In genomic region chr4:2932951-2933565, GRCh38 we compare ENCODE assay signal across 8 cellular contexts. TPM values are rescaled to one million over a fixed set of nuclear protein-coding genes. Genes with fewer than 3 reads are reported as not detected.
A peak's percentile ranks its signal among the peaks of the same experiment; 100 is the strongest.
DNase-seq lines count a peak whose midpoint lies in the region; ATAC-seq and TF ChIP-seq lines count a peak whose summit lies in the region.

No MANE protein-coding gene starts in this region.

- intact Hi-C loops in activated CD4-positive, alpha-beta T cell treated with anti-CD3 and anti-CD28 coated beads, Interleukin-2, amount 10 ng/mL, durations not matched to agents 24 days and 14 days (cut with micrococcal nuclease) = loop anchor here (2.0 to 5.0 kb wide), 2 partner anchors 91 to 176 kb away; partner anchors contain the start of genes ADD1 and TNIP2

- H3K27me3 Mint-ChIP-seq in activated CD4-positive, alpha-beta T cell treated with anti-CD3 and anti-CD28 coated beads, Interleukin-2, amount 10 ng/mL, durations not matched to agents 24 days and 14 days = no peaks in the 10 kb centered on the region
- H3K27me3 Mint-ChIP-seq in activated naive CD4-positive, alpha-beta T cell treated with anti-CD3 and anti-CD28 coated beads, Interleukin-2, amount 50 U/mL, for 24 hours = no peaks in the 10 kb centered on the region
- peaks cover 4 to 29% (median 9%) of the 10 kb centered on the region in 3 donors for H3K27me3 Mint-ChIP-seq in immature natural killer cell (ENCODE audit: low read depth in 3 of 3)

- peak overlapping the region; percentile 91 for H3K4me3 Mint-ChIP-seq in activated CD4-positive, alpha-beta T cell treated with anti-CD3 and anti-CD28 coated beads, Interleukin-2, amount 10 ng/mL, durations not matched to agents 24 days and 14 days
- H3K4me3 Mint-ChIP-seq in activated naive CD4-positive, alpha-beta T cell treated with anti-CD3 and anti-CD28 coated beads, Interleukin-2, amount 50 U/mL, for 24 hours = peak overlapping the region; percentile 92
- H3K4me3 Mint-ChIP-seq in immature natural killer cell = peak overlapping the region; percentile 86 to 89 (median 88)

- peak overlapping the region; percentile 65 to 79 for H3K27ac ChIP-seq in thoracic aorta
- H3K27ac ChIP-seq in WERI-Rb-1 = no peak overlapping the region

- no peaks in the 10 kb centered on the region for H3K9me3 Mint-ChIP-seq in activated CD4-positive, alpha-beta T cell treated with anti-CD3 and anti-CD28 coated beads, Interleukin-2, amount 10 ng/mL, durations not matched to agents 24 days and 14 days
- no peaks in the 10 kb centered on the region for H3K9me3 Mint-ChIP-seq in activated naive CD4-positive, alpha-beta T cell treated with anti-CD3 and anti-CD28 coated beads, Interleukin-2, amount 50 U/mL, for 24 hours
- no peaks in the 10 kb centered on the region for H3K9me3 Mint-ChIP-seq in immature natural killer cell

- peak overlapping the region; percentile 93 for H3K27ac Mint-ChIP-seq in activated CD4-positive, alpha-beta T cell treated with anti-CD3 and anti-CD28 coated beads, Interleukin-2, amount 10 ng/mL, durations not matched to agents 24 days and 14 days
- H3K27ac Mint-ChIP-seq in activated naive CD4-positive, alpha-beta T cell treated with anti-CD3 and anti-CD28 coated beads, Interleukin-2, amount 50 U/mL, for 24 hours = peak overlapping the region; percentile 93
- peak overlapping the region; percentile 88 to 96 (median 94) for H3K27ac Mint-ChIP-seq in immature natural killer cell

- DNase-seq in activated CD4-positive, alpha-beta T cell treated with anti-CD3 and anti-CD28 coated beads, Interleukin-2, amount 10 ng/mL, durations not matched to agents 24 days and 14 days = peak; percentile 70
- no peak for DNase-seq in activated CD4-positive, alpha-beta T cell treated with anti-CD3 and anti-CD28 coated beads, Interleukin-2, amount 50 U/mL, for 4 hours
- DNase-seq in immature natural killer cell (no peak), thoracic aorta (ENCODE audit: low spot score) (no peak), WERI-Rb-1 (no peak)

- H3K27me3 ChIP-seq in thoracic aorta (replicated peaks; ENCODE audit: insufficient read depth) (no peaks in the 10 kb centered on the region), WERI-Rb-1 (ENCODE audit: insufficient read depth, low read depth, severe bottlenecking) (no peaks in the 10 kb centered on the region)

- H3K9me3 ChIP-seq in thoracic aorta (no peaks in the 10 kb centered on the region), WERI-Rb-1 (ENCODE audit: severe bottlenecking) (no peaks in the 10 kb centered on the region)

- H3K4me1 ChIP-seq in thoracic aorta (ENCODE audit: control insufficient read depth in 1 of 2, low read depth in 2 of 2) = peaks cover 9 to 32% of the 10 kb centered on the region in 2 donors

- H3K36me3 ChIP-seq in thoracic aorta (peaks cover 22% of the 10 kb centered on the region), WERI-Rb-1 (peaks cover 64% of the 10 kb centered on the region)

- ATAC-seq in thoracic aorta (ENCODE audit: insufficient number of reproducible peaks, low FRiP score, low read depth) (no peak), GM21723 (IDR thresholded peaks at IDR 0.05; ENCODE audit: unreplicated experiment) (no peak), GM21529 (IDR thresholded peaks at IDR 0.05; ENCODE audit: unreplicated experiment) (no peak)

- TF ChIP-seq CTCF in thoracic aorta (IDR thresholded peaks at IDR 0.05) (no peak), WERI-Rb-1 (IDR thresholded peaks at IDR 0.05; ENCODE audit: low read depth, low read length) (no peak)

- peaks cover 33% of the 10 kb centered on the region for H3K4me1 Mint-ChIP-seq in activated CD4-positive, alpha-beta T cell treated with anti-CD3 and anti-CD28 coated beads, Interleukin-2, amount 10 ng/mL, durations not matched to agents 24 days and 14 days
- peaks cover 36% of the 10 kb centered on the region for H3K4me1 Mint-ChIP-seq in activated naive CD4-positive, alpha-beta T cell treated with anti-CD3 and anti-CD28 coated beads, Interleukin-2, amount 50 U/mL, for 24 hours
- H3K4me1 Mint-ChIP-seq in immature natural killer cell = peaks cover 34 to 44% of the 10 kb centered on the region in 2 donors

- peaks cover 53% of the 10 kb centered on the region for H3K36me3 Mint-ChIP-seq in activated CD4-positive, alpha-beta T cell treated with anti-CD3 and anti-CD28 coated beads, Interleukin-2, amount 10 ng/mL, durations not matched to agents 24 days and 14 days (ENCODE audit: low read depth)
- H3K36me3 Mint-ChIP-seq in activated naive CD4-positive, alpha-beta T cell treated with anti-CD3 and anti-CD28 coated beads, Interleukin-2, amount 50 U/mL, for 24 hours = peaks cover 3% of the 10 kb centered on the region
- H3K36me3 Mint-ChIP-seq in immature natural killer cell = peaks cover 5 to 10% (median 6%) of the 10 kb centered on the region in 3 donors

- peak overlapping the region; percentile 96 for H3K4me3 ChIP-seq in thoracic aorta
- no peak overlapping the region for H3K4me3 ChIP-seq in WERI-Rb-1 (ENCODE audit: low read depth, low read length)

RNA-seq across cellular contexts. Expression of gene NOP14, which starts 30.1 kb away (rescaled TPM):
- total RNA-seq in activated CD4-positive, alpha-beta T cell treated with anti-CD3 and anti-CD28 coated beads, Interleukin-2, amount 10 ng/mL, durations not matched to agents 24 days and 14 days = 132 and 141 TPM in 2 replicates
- 10 to 100 TPM in 1 of 3 donors, 1 to 10 TPM in 2; 1.3 to 19.2 (median 5.0) TPM for polyA plus RNA-seq in immature natural killer cell
- 10 to 100 TPM in 1 of 2 donors, 1 to 10 TPM in 1; 6.6 to 21.0 TPM for total RNA-seq in thoracic aorta

RNA-seq across cellular contexts. Expression of gene GRK4, which starts 30.3 kb away (rescaled TPM):
- total RNA-seq in activated CD4-positive, alpha-beta T cell treated with anti-CD3 and anti-CD28 coated beads, Interleukin-2, amount 10 ng/mL, durations not matched to agents 24 days and 14 days = 4.6 and 5.3 TPM in 2 replicates
- 1 to 10 TPM; 2.7 to 4.4 (median 4.0) TPM for polyA plus RNA-seq in immature natural killer cell
- total RNA-seq in thoracic aorta = 1 to 10 TPM; 6.9 to 9.9 TPM
